31 cellular contexts compared by ENCODE assay signal in genomic region chr7:111911166-111911961, GRCh38.
"Had no signal": no experiment of that assay in that cellular context is flagged by ENCODE, and none has a peak within 500 bp of the region (broad histone marks: within the 10 kb centered on the region; RNA-seq: fewer than 3 reads in every experiment).

No MANE protein-coding gene starts in this region.

- H3K27me3 ChIP-seq: adrenal gland, gastroesophageal sphincter, hepatocyte, ovary had no signal

- H3K9me3 Mint-ChIP-seq: activated naive CD4-positive, alpha-beta T cell treated with anti-CD3 and anti-CD28 coated beads for 36 hours; activated T-helper 1 cell treated with anti-CD3 and anti-CD28 coated beads, Interleukin-12 subunit alpha, Interleukin-12 subunit beta, Interleukin-2, Interleukin-4 antibody, amounts not matched to agents 30 ng/mL and 10 ng/mL and 1 ng/mL, durations not matched to agents 14 hours and 24 hours and 36 hours; dendritic cell treated with granulocyte-macrophage colony-stimulating factor and Interleukin-4, amounts not matched to agents 40 ng/mL and 50 ng/mL, for 4 days; stimulated activated naive CD8-positive, alpha-beta T cell treated with anti-CD3 and anti-CD28 coated beads, Interleukin-15, Interleukin-2, amounts not matched to agents 100 ng/mL and 50 ng/mL, for 24 hours had no signal

- H3K9me3 ChIP-seq: adrenal gland, gastroesophageal sphincter, mucosa of descending colon, ovary, thoracic aorta had no signal

- H3K4me3 ChIP-seq: adrenal gland, gastroesophageal sphincter, hepatocyte, mucosa of descending colon, ovary, skin epidermis, thoracic aorta had no signal

- H3K27ac Mint-ChIP-seq: activated naive CD4-positive, alpha-beta T cell treated with anti-CD3 and anti-CD28 coated beads for 36 hours; activated naive CD8-positive, alpha-beta T cell treated with anti-CD3 and anti-CD28 coated beads for 36 hours; activated T-helper 1 cell treated with anti-CD3 and anti-CD28 coated beads, Interleukin-12 subunit alpha, Interleukin-12 subunit beta, Interleukin-2, Interleukin-4 antibody, amounts not matched to agents 30 ng/mL and 10 ng/mL and 1 ng/mL, durations not matched to agents 14 hours and 24 hours and 36 hours; dendritic cell treated with granulocyte-macrophage colony-stimulating factor and Interleukin-4, amounts not matched to agents 40 ng/mL and 50 ng/mL, for 4 days; natural killer cell treated with Interleukin-12 subunit alpha and Interleukin-12 subunit beta and Interleukin-15 and Interleukin-18, amount 100 ng/mL, for 72 hours; progenitor cell of endocrine pancreas; stimulated activated effector memory CD8-positive, alpha-beta T cell treated with anti-CD3 and anti-CD28 coated beads, Interleukin-12 subunit alpha, Interleukin-12 subunit beta, amount 100 ng/mL, for 72 hours; stimulated activated naive CD8-positive, alpha-beta T cell treated with anti-CD3 and anti-CD28 coated beads, Interleukin-15, Interleukin-2, amounts not matched to agents 100 ng/mL and 50 ng/mL, for 24 hours had no signal

- DNase-seq: activated CD4-positive, alpha-beta T cell treated with anti-CD3 and anti-CD28 coated beads for 48 hours; activated CD4-positive, alpha-beta T cell treated with anti-CD3 and anti-CD28 coated beads, Interleukin-2, amount 50 U/mL, for 48 hours; activated CD8-positive, alpha-beta memory T cell treated with anti-CD3 and anti-CD28 coated beads, Interleukin-2, amount 50 U/mL, for 4 hours; activated effector memory CD4-positive, alpha-beta T cell treated with anti-CD3 and anti-CD28 coated beads, Interleukin-2, amount 50 U/mL, for 16 hours; activated naive CD4-positive, alpha-beta T cell treated with anti-CD3 and anti-CD28 coated beads for 36 hours; activated naive CD8-positive, alpha-beta T cell treated with anti-CD3 and anti-CD28 coated beads for 36 hours; activated T-cell treated with anti-CD3 and anti-CD28 coated beads, Interleukin-2, amount 50 U/mL, for 1 hour; adrenal gland; aorta; central memory CD4-positive, alpha-beta T cell; islet precursor cell; left colon; mesenchymal stem cell; mucosa of descending colon; ovary; stimulated activated CD4-positive, alpha-beta T cell treated with anti-CD3 and anti-CD28 coated beads, Interleukin-12 subunit alpha, Interleukin-12 subunit beta, amount 100 ng/mL, for 4 hours; stimulated activated CD4-positive, alpha-beta T cell treated with anti-CD3 and anti-CD28 coated beads, Interleukin-4, amount 100 ng/mL, for 24 hours; trophoblast cell; WERI-Rb-1 had no signal

- H3K36me3 Mint-ChIP-seq: activated naive CD8-positive, alpha-beta T cell treated with anti-CD3 and anti-CD28 coated beads for 36 hours; natural killer cell treated with Interleukin-12 subunit alpha and Interleukin-12 subunit beta and Interleukin-15 and Interleukin-18, amount 100 ng/mL, for 72 hours; stimulated activated effector memory CD8-positive, alpha-beta T cell treated with anti-CD3 and anti-CD28 coated beads, Interleukin-12 subunit alpha, Interleukin-12 subunit beta, amount 100 ng/mL, for 72 hours had no signal

- H3K4me3 Mint-ChIP-seq: activated naive CD4-positive, alpha-beta T cell treated with anti-CD3 and anti-CD28 coated beads for 36 hours; activated naive CD8-positive, alpha-beta T cell treated with anti-CD3 and anti-CD28 coated beads for 36 hours; activated T-helper 1 cell treated with anti-CD3 and anti-CD28 coated beads, Interleukin-12 subunit alpha, Interleukin-12 subunit beta, Interleukin-2, Interleukin-4 antibody, amounts not matched to agents 30 ng/mL and 10 ng/mL and 1 ng/mL, durations not matched to agents 14 hours and 24 hours and 36 hours; dendritic cell treated with granulocyte-macrophage colony-stimulating factor and Interleukin-4, amounts not matched to agents 40 ng/mL and 50 ng/mL, for 4 days; natural killer cell treated with Interleukin-12 subunit alpha and Interleukin-12 subunit beta and Interleukin-15 and Interleukin-18, amount 100 ng/mL, for 72 hours; stimulated activated effector memory CD8-positive, alpha-beta T cell treated with anti-CD3 and anti-CD28 coated beads, Interleukin-12 subunit alpha, Interleukin-12 subunit beta, amount 100 ng/mL, for 72 hours; stimulated activated naive CD8-positive, alpha-beta T cell treated with anti-CD3 and anti-CD28 coated beads, Interleukin-15, Interleukin-2, amounts not matched to agents 100 ng/mL and 50 ng/mL, for 24 hours had no signal

- H3K27me3 Mint-ChIP-seq: dendritic cell treated with granulocyte-macrophage colony-stimulating factor and Interleukin-4, amounts not matched to agents 40 ng/mL and 50 ng/mL, for 4 days; natural killer cell treated with Interleukin-12 subunit alpha and Interleukin-12 subunit beta and Interleukin-15 and Interleukin-18, amount 100 ng/mL, for 72 hours; progenitor cell of endocrine pancreas; stimulated activated naive CD8-positive, alpha-beta T cell treated with anti-CD3 and anti-CD28 coated beads, Interleukin-15, Interleukin-2, amounts not matched to agents 100 ng/mL and 50 ng/mL, for 24 hours had no signal

- H3K27ac ChIP-seq: adrenal gland, gastroesophageal sphincter, hepatocyte, ovary, thoracic aorta, WERI-Rb-1 had no signal

- H3K4me1 ChIP-seq: adrenal gland, gastroesophageal sphincter had no signal

- H3K36me3 ChIP-seq: adrenal gland, ovary, thoracic aorta, WERI-Rb-1 had no signal

- ATAC-seq: activated CD4-positive, CD25-positive, alpha-beta regulatory T cell treated with anti-CD3 and anti-CD28 coated beads, Interleukin-2, amount 50 U/mL, for 24 hours; gastroesophageal sphincter; left colon; mucosa of descending colon; natural killer cell treated with Interleukin-12 subunit alpha and Interleukin-12 subunit beta and Interleukin-15 and Interleukin-18, amount 100 ng/mL, for 72 hours; sciatic nerve; stimulated activated effector memory CD8-positive, alpha-beta T cell treated with anti-CD3 and anti-CD28 coated beads, Interleukin-12 subunit alpha, Interleukin-12 subunit beta, amount 100 ng/mL, for 72 hours had no signal

- H3K4me1 Mint-ChIP-seq: activated naive CD8-positive, alpha-beta T cell treated with anti-CD3 and anti-CD28 coated beads for 36 hours; stimulated activated effector memory CD8-positive, alpha-beta T cell treated with anti-CD3 and anti-CD28 coated beads, Interleukin-12 subunit alpha, Interleukin-12 subunit beta, amount 100 ng/mL, for 72 hours had no signal
